In the genomic region with DNA sequence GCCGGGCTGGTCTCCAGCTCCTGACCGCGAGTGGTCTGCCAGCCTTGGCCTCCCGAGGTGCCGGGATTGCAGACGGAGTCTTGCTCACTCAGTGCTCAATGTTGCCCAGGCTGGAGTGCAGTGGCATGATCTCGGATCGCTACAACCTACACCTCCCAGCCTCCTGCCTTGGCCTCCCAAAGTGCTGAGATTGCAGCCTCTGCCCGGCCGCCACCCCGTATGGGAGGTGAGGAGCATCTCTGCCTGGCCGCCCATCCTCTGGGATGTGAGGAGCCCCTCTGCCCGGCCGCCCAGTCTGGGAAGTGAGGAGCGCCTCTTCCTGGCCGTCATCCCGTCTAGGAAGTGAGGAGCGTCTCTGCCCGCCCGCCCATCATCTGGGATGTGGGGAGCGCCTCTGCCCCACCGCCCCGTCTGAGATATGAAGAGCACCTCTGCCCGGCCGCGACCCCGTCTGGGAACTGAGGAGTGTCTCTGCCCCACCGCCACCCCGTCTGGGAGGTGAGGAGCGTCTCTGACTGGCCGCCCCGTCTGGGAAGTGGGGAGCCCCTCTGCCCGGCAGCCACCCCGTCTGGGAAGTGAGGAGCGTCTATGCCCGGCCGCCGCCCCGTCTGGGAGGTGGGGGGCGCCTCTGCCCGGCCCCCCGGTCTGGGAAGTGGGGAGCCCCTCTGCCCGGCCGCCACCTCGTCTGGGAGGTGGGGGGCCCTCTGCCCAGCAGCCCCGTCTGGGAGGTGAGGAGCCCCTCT, we compare ENCODE assay signal across 6 cellular contexts.
DNase-seq lines count a peak whose midpoint lies in the region; ATAC-seq, FAIRE-seq and TF ChIP-seq lines count a peak whose summit lies in the region.
"Not testable (repeated sequence)": the region's sequence is repeated elsewhere in the genome, so short reads cannot be mapped to it uniquely, and the experiment has no call there.

No MANE protein-coding gene starts in this region.

- H3K18ac ChIP-seq in neuronal stem cell (ENCODE audit: low read length) = peak overlapping the region; percentile 28

- not testable (repeated sequence) for H4K20me1 ChIP-seq in K562 (replicated peaks; ENCODE audit: control insufficient read depth, insufficient read depth, low read length)

- not testable (repeated sequence) for FAIRE-seq in K562 (lab: Jason Lieb, UNC)

- not testable (repeated sequence) for H3K27me3 ChIP-seq in K562 (ENCODE audit: control insufficient read depth in 2 of 2, insufficient read depth in 2 of 2, low read length in 2 of 2); right cardiac atrium (ENCODE audit: control insufficient read depth, insufficient read depth); neuronal stem cell (ENCODE audit: control insufficient read depth in 3 of 3, insufficient read depth in 3 of 3, low read depth in 1 of 3, low read length in 3 of 3); testis

- in situ Hi-C loops in K562 (cut with MboI) = not testable (repeated sequence)

- H3K9me1 ChIP-seq in K562 (ENCODE audit: control insufficient read depth, insufficient read depth, low read length) = not testable (repeated sequence)

- H3K4ac ChIP-seq in neuronal stem cell (ENCODE audit: low read length) = not testable (repeated sequence)

- BruUV-seq in K562 (replicated peaks; lab: Mats Ljungman, UMichigan) = not testable (repeated sequence)

- not testable (repeated sequence) for H3K4me1 Mint-ChIP-seq in osteocyte (ENCODE audit: unreplicated experiment)

- H3K4me2 ChIP-seq in K562 (ENCODE audit: insufficient read depth, low read length); neuronal stem cell (ENCODE audit: insufficient read depth, low read length, poor library complexity, severe bottlenecking): not testable (repeated sequence)

- not testable (repeated sequence) for H3K27me3 Mint-ChIP-seq in osteocyte (ENCODE audit: unreplicated experiment)

- not testable (repeated sequence) for H3K27ac Mint-ChIP-seq in osteocyte (ENCODE audit: unreplicated experiment)

- not testable (repeated sequence) for H3K4me3 ChIP-seq in K562; right cardiac atrium (ENCODE audit: low read length); neuronal stem cell (ENCODE audit: low read length in 2 of 2)
- peak overlapping the region; percentile 31 to 39 for H3K4me3 ChIP-seq in testis

- intact Hi-C loops in K562 (cut with micrococcal nuclease); right cardiac atrium (cut with DNase I); testis (cut with DNase I; ENCODE audit: low total_unique reads): not testable (repeated sequence)

- peaks cover 20% of the 10 kb centered on the region; the same call in 1 of the 3 replicates for H3K36me3 ChIP-seq in K562 (ENCODE audit: control insufficient read depth, insufficient read depth, low read length)
- not testable (repeated sequence) for H3K36me3 ChIP-seq in neuronal stem cell (replicated peaks in 1 of 2; ENCODE audit: control insufficient read depth in 2 of 2, insufficient read depth in 2 of 2, low read length in 2 of 2); testis (ENCODE audit: low read depth, missing control alignments)

- not testable (repeated sequence) for TF ChIP-seq EP300 in K562 (IDR thresholded peaks at IDR 0.05; ENCODE audit: low read length)

- H3K23ac ChIP-seq in neuronal stem cell (ENCODE audit: low read depth, low read length, poor library complexity) = not testable (repeated sequence)

- DNase-seq in activated gamma-delta T cell (lab: John Stamatoyannopoulos, UW) (peak; percentile 6), right cardiac atrium (peak in 2 of 3 donors; percentile 40 to 56), osteocyte (ENCODE audit: extremely low spot score, unreplicated experiment) (peak; percentile 84)
- DNase-seq in K562 (ENCODE audit: extremely low read depth in 1 of 4, low spot score in 3 of 4); neuronal stem cell (ENCODE audit: low spot score); testis: not testable (repeated sequence)

- not testable (repeated sequence) for H3K9me3 Mint-ChIP-seq in osteocyte (ENCODE audit: unreplicated experiment)

- peaks cover 0 to 10% of the 10 kb centered on the region in 2 experiments; a peak in 4 of 5 replicates for H3K4me1 ChIP-seq in K562 (replicated peaks in 1 of 2; ENCODE audit: control insufficient read depth in 2 of 2, insufficient read depth in 2 of 2, low read length in 2 of 2)
- H3K4me1 ChIP-seq in right cardiac atrium (ENCODE audit: control insufficient read depth, insufficient read depth, low read length); neuronal stem cell (ENCODE audit: control insufficient read depth in 2 of 2, insufficient read depth in 1 of 2, low read depth in 1 of 2, low read length in 2 of 2); testis: not testable (repeated sequence)

- H3K79me1 ChIP-seq in neuronal stem cell (ENCODE audit: low read depth, low read length) = not testable (repeated sequence)

- not testable (repeated sequence) for H3K27ac ChIP-seq in K562 (ENCODE audit: extremely low read depth, low read depth, low read length); right cardiac atrium (ENCODE audit: low read length); neuronal stem cell (replicated peaks; ENCODE audit: low read length); testis

- not testable (repeated sequence) for TF ChIP-seq POLR2A in K562 (conservative IDR thresholded peaks at IDR 0.05); testis (IDR thresholded peaks at IDR 0.05)

- POLR2A ChIA-PET in K562 (lab: Yijun Ruan, JAX) = not testable (repeated sequence)

- not testable (repeated sequence) for H2BK12ac ChIP-seq in neuronal stem cell (ENCODE audit: low read length)

- not testable (repeated sequence) for H3K9ac ChIP-seq in K562 (ENCODE audit: insufficient read depth in 1 of 2, low read depth in 2 of 2, low read length in 2 of 2); neuronal stem cell (ENCODE audit: low read depth, low read length, poor library complexity)

- H3K79me2 ChIP-seq in K562 (ENCODE audit: control insufficient read depth, insufficient read depth, low read length) = peaks cover 44% of the 10 kb centered on the region

- not testable (repeated sequence) for H2BK15ac ChIP-seq in neuronal stem cell (ENCODE audit: low read length)

- H2AK5ac ChIP-seq in neuronal stem cell (ENCODE audit: low read depth, low read length) = not testable (repeated sequence)

- H4K91ac ChIP-seq in neuronal stem cell (ENCODE audit: low read depth, low read length, poor library complexity) = not testable (repeated sequence)

- WGBS in K562 (ENCODE audit: insufficient coverage, low coverage, missing lambda C conversion rate) = 91% methylated on average over 10 of the region's 46 CpGs
- WGBS in right cardiac atrium = 98% methylated on average over 46 of the region's 46 CpGs
- WGBS in neuronal stem cell (ENCODE audit: extremely low coverage in 2 of 2, insufficient read length in 2 of 2, insufficient replicate concordance in 1 of 2), 2 donors = no CpG with 5 or more reads among the region's 46 CpGs
- 78 to 83% methylated on average over 28 to 46 of the region's 46 CpGs for WGBS in testis, 2 donors

- CTCF ChIA-PET in K562 (lab: Yijun Ruan, JAX; ENCODE audit: low intra/inter-chr PET ratio) = not testable (repeated sequence)

- not testable (repeated sequence) for H3K14ac ChIP-seq in neuronal stem cell (ENCODE audit: low read length)

- H4K8ac ChIP-seq in neuronal stem cell (ENCODE audit: low read depth, low read length) = not testable (repeated sequence)

- H3K9me3 ChIP-seq in K562 (replicated peaks; ENCODE audit: control insufficient read depth, insufficient read depth, low read depth, low read length); right cardiac atrium (ENCODE audit: control insufficient read depth, low read length); neuronal stem cell (replicated peaks in 1 of 2; ENCODE audit: control insufficient read depth in 2 of 2, insufficient read depth in 1 of 2, low read depth in 1 of 2, low read length in 2 of 2); testis: not testable (repeated sequence)

- H2AFZ ChIP-seq in K562 (ENCODE audit: low read depth, low read length); neuronal stem cell (ENCODE audit: low read length): not testable (repeated sequence)

- not testable (repeated sequence) for ATAC-seq in K562, right cardiac atrium

- TF ChIP-seq CTCF in K562 (IDR thresholded peaks at IDR 0.05 in 2 of 3, conservative IDR thresholded peaks at IDR 0.05 in 1 of 3; ENCODE audit: insufficient read depth in 2 of 3, low read depth in 1 of 3, low read length in 3 of 3); osteocyte (IDR thresholded peaks at IDR 0.05); testis (IDR thresholded peaks at IDR 0.05): not testable (repeated sequence)

- not testable (repeated sequence) for H2BK120ac ChIP-seq in neuronal stem cell (ENCODE audit: low read depth, low read length)

- not testable (repeated sequence) for H3K4me3 Mint-ChIP-seq in osteocyte (ENCODE audit: unreplicated experiment)

- not testable (repeated sequence) for H2BK5ac ChIP-seq in neuronal stem cell (ENCODE audit: low read length)

- not testable (repeated sequence) for TF ChIP-seq RAD21 in K562 (CRISPR knock-in tag; conservative IDR thresholded peaks at IDR 0.05 in 1 of 2, IDR thresholded peaks at IDR 0.05 in 1 of 2)

- H3K36me3 Mint-ChIP-seq in osteocyte (ENCODE audit: unreplicated experiment) = not testable (repeated sequence)

TF ChIP-seq in K562, 482 proteins besides CTCF, POLR2A, EP300 and RAD21:
- TF ChIP-seq RBM22 (IDR thresholded peaks at IDR 0.05; ENCODE audit: low read depth, low read length, poor library complexity, severe bottlenecking) (peak; percentile 66), POLR2G (IDR thresholded peaks at IDR 0.05; ENCODE audit: low read depth, low read length) (peak; percentile 54)
TF ChIP-seq in K562: peak in this region for 2; not testable (repeated sequence) for 480.
